In the genomic region with DNA sequence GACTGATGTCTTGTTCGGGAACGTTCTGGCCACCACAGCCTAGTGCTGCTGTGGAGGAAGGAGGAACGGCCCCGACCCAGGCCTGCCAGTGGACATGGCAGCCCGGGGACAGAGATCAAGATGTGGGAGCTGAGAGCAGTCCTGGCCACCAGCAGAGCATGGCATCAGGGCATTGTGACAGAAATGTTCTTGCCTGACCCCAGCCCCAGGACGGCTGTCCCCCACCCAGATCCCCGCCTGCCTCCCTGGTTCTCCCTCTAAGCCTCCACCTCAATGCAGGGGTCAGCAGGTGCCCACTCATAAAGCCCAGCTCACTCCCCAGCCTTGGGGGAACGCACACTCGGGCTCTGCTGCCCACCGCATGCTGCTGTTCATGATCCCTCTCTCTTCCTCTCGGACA, we compare ENCODE assay signal across 25 cellular contexts. TPM values are rescaled to one million over a fixed set of nuclear protein-coding genes. Genes with fewer than 3 reads are reported as not detected.
DNase-seq lines count a peak whose midpoint lies in the region; ATAC-seq and TF ChIP-seq lines count a peak whose summit lies in the region.
"Had no signal": no experiment of that assay in that cellular context is flagged by ENCODE, and none has a peak within 500 bp of the region (broad histone marks: within the 10 kb centered on the region; RNA-seq: fewer than 3 reads in every experiment).

No MANE protein-coding gene starts in this region.

- no TSS peak for BruUV-seq in PC-9 (replicated peaks; lab: Mats Ljungman, UMichigan)

- peaks cover 3% of the 10 kb centered on the region for H3K9me3 Mint-ChIP-seq in neural progenitor cell
- H3K9me3 Mint-ChIP-seq: CD4-positive, alpha-beta T cell; CD8-positive, alpha-beta memory T cell had no signal

- CTCF ChIA-PET in PC-9 (lab: Charles Lee): no interaction called here

- H3K4me2 ChIP-seq in neural progenitor cell (no peak overlapping the region), PC-9 (no peak overlapping the region)
- H3K4me2 ChIP-seq: A549; BLaER1 treated with 17β-estradiol and CSF1 and Interleukin-3, amounts not matched to agents 10 nM and 100 nM had no signal

- H3F3A ChIP-seq in neural progenitor cell (ENCODE audit: low read depth) (no peaks in the 10 kb centered on the region), PC-9 (ENCODE audit: insufficient read depth, low read depth) (no peaks in the 10 kb centered on the region)

- H3K36me3 ChIP-seq in neural progenitor cell (no peaks in the 10 kb centered on the region), tibial nerve (no peaks in the 10 kb centered on the region), PC-9 (ENCODE audit: low read depth) (no peaks in the 10 kb centered on the region)
- H3K36me3 ChIP-seq: BE2C; BLaER1 treated with 17β-estradiol and CSF1 and Interleukin-3, amounts not matched to agents 10 nM and 100 nM had no signal

- POLR2A ChIA-PET in PC-9 (lab: Charles Lee; ENCODE audit: unreplicated experiment): no interaction called here

- no peak overlapping the region for H3K27ac Mint-ChIP-seq in neural progenitor cell
- H3K27ac Mint-ChIP-seq: CD14-positive monocyte; CD4-positive, alpha-beta T cell had no signal

- TF ChIP-seq CTCF in neural progenitor cell (IDR thresholded peaks at IDR 0.05) (no peak), tibial nerve (IDR thresholded peaks at IDR 0.05) (no peak), PC-9 (conservative IDR thresholded peaks at IDR 0.05) (no peak)

- no peaks in the 10 kb centered on the region for H3K4me1 ChIP-seq in neural progenitor cell
- H3K4me1 ChIP-seq in tibial nerve: peaks cover 0 to 43% (median 7%) of the 10 kb centered on the region in 4 donors
- H3K4me1 ChIP-seq in PC-9 (replicated peaks; ENCODE audit: insufficient read depth): 0 out of 2 replicates have a peak, but pooled peaks cover 8% of the 10 kb centered on the region
- H3K4me1 ChIP-seq: A549, BE2C had no signal

- no peak overlapping the region for H2AFZ ChIP-seq in neural progenitor cell (replicated peaks)
- H2AFZ ChIP-seq in PC-9: no peak overlapping the region
- H2AFZ ChIP-seq: GM23248 had no signal

- H3K9me2 ChIP-seq in PC-9 (ENCODE audit: insufficient read depth): no peaks in the 10 kb centered on the region

- whole genome bisulfite sequencing in tibial nerve, 2 donors: 78 to 86% methylated on average over 9 to 11 of the region's 11 CpGs

- H3K36me3 Mint-ChIP-seq in neural progenitor cell: no peaks in the 10 kb centered on the region
- H3K36me3 Mint-ChIP-seq: CD14-positive monocyte; CD8-positive, alpha-beta memory T cell had no signal

- H3K4me1 Mint-ChIP-seq in neural progenitor cell: peaks cover 18% of the 10 kb centered on the region

- peaks cover 2% of the 10 kb centered on the region for H3K27me3 Mint-ChIP-seq in neural progenitor cell (ENCODE audit: insufficient read depth, low read depth)

- H3K9ac ChIP-seq in neural progenitor cell: no peak overlapping the region
- H3K9ac ChIP-seq: BLaER1 treated with 17β-estradiol and CSF1 and Interleukin-3, amounts not matched to agents 10 nM and 100 nM; GM23248 had no signal

- no peak for TF ChIP-seq POLR2A in tibial nerve (IDR thresholded peaks at IDR 0.05)

- H3K4me3 Mint-ChIP-seq in neural progenitor cell: peak overlapping the region; percentile 41
- H3K4me3 Mint-ChIP-seq: CD14-positive monocyte; CD4-positive, alpha-beta T cell; CD8-positive, alpha-beta memory T cell had no signal

- H3K27ac ChIP-seq in neural progenitor cell: no peak overlapping the region
- H3K27ac ChIP-seq in tibial nerve: peak overlapping the region in 3 of 4 donors; percentile 42 to 93 (median 74)
- H3K27ac ChIP-seq in PC-9: no peak overlapping the region
- H3K27ac ChIP-seq: A549; BLaER1 treated with 17β-estradiol and CSF1 and Interleukin-3, amounts not matched to agents 10 nM and 100 nM; GM23248 had no signal

- intact Hi-C loops in cardiac septum (cut with DNase I) (no loop called here), Right ventricle myocardium superior (cut with DNase I) (loop anchor here (5.0 kb wide), 1 partner anchor 103 kb away; no protein-coding TSS in a partner anchor), PC-9 (cut with micrococcal nuclease; ENCODE audit: unreplicated experiment) (no loop called here)

- H3K9me3 ChIP-seq in neural progenitor cell (ENCODE audit: low read depth) (no peaks in the 10 kb centered on the region), tibial nerve (no peaks in the 10 kb centered on the region), PC-9 (ENCODE audit: insufficient read depth, low read depth) (no peaks in the 10 kb centered on the region)
- H3K9me3 ChIP-seq: A549; BE2C; BLaER1 treated with 17β-estradiol and CSF1 and Interleukin-3, amounts not matched to agents 10 nM and 100 nM had no signal

- DNase-seq in cardiac septum (ENCODE audit: low spot score): peak; percentile 59
- no peak for DNase-seq in Right ventricle myocardium superior
- DNase-seq in islet precursor cell: peak; percentile 42
- no peak for DNase-seq in neural progenitor cell (ENCODE audit: low spot score)
- no peak for DNase-seq in tibial nerve (ENCODE audit: low spot score in 2 of 2)
- DNase-seq in PC-9: no peak
- DNase-seq: 8988T; ACHN; AML-193; BE2C; CD4-positive, alpha-beta T cell; CD8-positive, alpha-beta memory T cell; DMS 273 treated with DMSO at 0.1 percent for 48 hours; DMS79; EL; GDM1; GM23248; H7; HCEC 1CT had no signal

- no peaks in the 10 kb centered on the region for H3K79me2 ChIP-seq in neural progenitor cell (ENCODE audit: low read depth)
- H3K79me2 ChIP-seq in PC-9 (ENCODE audit: low read depth): no peaks in the 10 kb centered on the region

- no peak for ATAC-seq in Right ventricle myocardium superior (ENCODE audit: poor library complexity)
- ATAC-seq in HG02642 (IDR thresholded peaks at IDR 0.05; ENCODE audit: poor library complexity, unreplicated experiment): no peak
- ATAC-seq in HG02763 (IDR thresholded peaks at IDR 0.05; ENCODE audit: unreplicated experiment): no peak
- ATAC-seq: A549, GM12878 had no signal

- H3K4me3 ChIP-seq in neural progenitor cell: no peak overlapping the region
- no peak overlapping the region for H3K4me3 ChIP-seq in tibial nerve
- no peak overlapping the region for H3K4me3 ChIP-seq in PC-9
- H3K4me3 ChIP-seq: A549; BLaER1 treated with 17β-estradiol and CSF1 and Interleukin-3, amounts not matched to agents 10 nM and 100 nM; GM12878; GM23248 had no signal

- no peaks in the 10 kb centered on the region for H4K20me1 ChIP-seq in neural progenitor cell (ENCODE audit: low read depth)
- H4K20me1 ChIP-seq in PC-9 (ENCODE audit: insufficient read depth): no peaks in the 10 kb centered on the region
- H4K20me1 ChIP-seq: BLaER1 treated with 17β-estradiol and CSF1 and Interleukin-3, amounts not matched to agents 10 nM and 100 nM had no signal

- TF ChIP-seq EP300 in tibial nerve (IDR thresholded peaks at IDR 0.05): no peak

- peaks cover 10% of the 10 kb centered on the region for H3K27me3 ChIP-seq in neural progenitor cell
- H3K27me3 ChIP-seq in tibial nerve: no peaks in the 10 kb centered on the region
- no peaks in the 10 kb centered on the region for H3K27me3 ChIP-seq in PC-9 (ENCODE audit: insufficient read depth, low read depth)
- H3K27me3 ChIP-seq: BE2C; BLaER1 treated with 17β-estradiol and CSF1 and Interleukin-3, amounts not matched to agents 10 nM and 100 nM had no signal

RNA-seq across cellular contexts. Expression of a gene that starts 42.9 kb away (rescaled TPM):
- total RNA-seq in cardiac septum (8.1 TPM), Right ventricle myocardium superior (15.9 TPM), neural progenitor cell (ENCODE audit: low replicate concordance) (5.3 and 5.6 TPM in 2 replicates), tibial nerve (100 to 1,000 TPM; 125 to 187 (median 147) TPM), PC-9 (2021) (11.3 and 12.1 TPM in 2 replicates)

Comparison
In these comparisons a context has a peak if more than half of its experiments do, and no peak if none do; other contexts are left out.
1. DNase-seq: peak in cardiac septum (single experiment) and islet precursor cell (single experiment); none in Right ventricle myocardium superior (single experiment), neural progenitor cell (single experiment), tibial nerve (0 of 2) and PC-9 (0 of 2).
2. H3K27ac ChIP-seq: peak in tibial nerve (3 of 4); none in neural progenitor cell (single experiment) and PC-9 (single experiment).